11 cellular contexts compared by ENCODE assay signal in the genomic region with DNA sequence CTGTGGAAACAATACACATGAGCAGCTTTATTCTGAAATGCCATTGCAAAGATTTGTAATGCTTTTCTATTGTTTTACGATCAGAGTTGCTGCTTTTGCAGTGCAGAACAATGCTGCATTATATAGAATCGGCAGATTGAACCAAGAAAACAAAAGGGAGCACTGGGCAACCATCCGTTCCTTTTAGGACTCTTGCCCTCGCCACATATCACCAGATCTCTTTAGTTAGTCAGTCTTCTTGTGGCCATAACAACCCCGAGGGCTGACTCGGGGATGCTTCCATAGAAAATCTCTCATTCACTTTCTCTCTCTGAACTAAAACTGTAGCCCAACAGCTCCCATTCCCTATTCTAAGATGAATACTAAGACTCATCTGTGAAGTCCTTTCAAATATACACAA.
"Had no signal": no experiment of that assay in that cellular context is flagged by ENCODE, and none has a peak within 500 bp of the region (broad histone marks: within the 10 kb centered on the region; RNA-seq: fewer than 3 reads in every experiment).

No MANE protein-coding gene starts in this region.

- H3K4me1 ChIP-seq: breast epithelium, parathyroid adenoma, upper lobe of left lung had no signal

- H3K36me3 ChIP-seq: breast epithelium, upper lobe of left lung had no signal

- H3K27me3 ChIP-seq: breast epithelium, upper lobe of left lung had no signal

- DNase-seq: activated CD4-positive, alpha-beta T cell treated with anti-CD3 and anti-CD28 coated beads, Interleukin-2, amount 50 U/mL, for 1 hour; activated CD4-positive, CD25-positive, alpha-beta regulatory T cell; amniotic stem cell; effector CD8-positive, alpha-beta T cell; right cardiac atrium; SIG-M5; small intestine; T-helper 2 cell; upper lobe of left lung had no signal

- H3K9me3 ChIP-seq: breast epithelium, upper lobe of left lung had no signal

- H3K27ac ChIP-seq: breast epithelium, parathyroid adenoma, upper lobe of left lung had no signal

- H3K4me3 ChIP-seq: breast epithelium, upper lobe of left lung had no signal
